In genomic region chr3:117622130-117622841, GRCh38 we compare ENCODE assay signal across 14 cellular contexts.
DNase-seq lines count a peak whose midpoint lies in the region; ATAC-seq, FAIRE-seq and TF ChIP-seq lines count a peak whose summit lies in the region.
"Had no signal": no experiment of that assay in that cellular context is flagged by ENCODE, and none has a peak within 500 bp of the region (broad histone marks: within the 10 kb centered on the region; RNA-seq: fewer than 3 reads in every experiment).

No MANE protein-coding gene starts in this region.

- H3K27me3 ChIP-seq in MG63 (no peaks in the 10 kb centered on the region), endothelial cell of umbilical vein (ENCODE audit: control insufficient read depth in 2 of 2, insufficient read depth in 2 of 2, low read length in 2 of 2) (no peaks in the 10 kb centered on the region)

- ATAC-seq in GM19467 (IDR thresholded peaks at IDR 0.05; ENCODE audit: unreplicated experiment): no peak

- H3K27ac Mint-ChIP-seq in Calu3 (ENCODE audit: unreplicated experiment) (no peak overlapping the region), nephron (peak overlapping the region; percentile 30 to 78 (median 67))
- H3K27ac Mint-ChIP-seq: type B pancreatic cell had no signal

- peak overlapping the region; percentile 97 for H3K27ac ChIP-seq in endothelial cell of umbilical vein (ENCODE audit: insufficient read depth, low read depth, low read length)

- no peaks in the 10 kb centered on the region for H3K79me2 ChIP-seq in endothelial cell of umbilical vein (ENCODE audit: control insufficient read depth, insufficient read depth, low read length)

- intact Hi-C loops in Calu3 (cut with micrococcal nuclease; ENCODE audit: unreplicated experiment): no loop called here
- intact Hi-C loops in endothelial cell of umbilical vein (cut with micrococcal nuclease): loop anchor here (1.0 to 10.0 kb wide), 3 partner anchors 97 to 693 kb away; no protein-coding TSS in a partner anchor

- TF ChIP-seq POLR2A in endothelial cell of umbilical vein (IDR thresholded peaks at IDR 0.05; ENCODE audit: low read depth, low read length): peak; percentile 45

- peaks cover 13% of the 10 kb centered on the region for H3K4me1 Mint-ChIP-seq in Calu3 (ENCODE audit: low read depth, unreplicated experiment)
- H3K4me1 Mint-ChIP-seq in nephron: peaks cover 24% of the 10 kb centered on the region

- H3K27me3 Mint-ChIP-seq in Calu3 (ENCODE audit: unreplicated experiment): no peaks in the 10 kb centered on the region
- H3K27me3 Mint-ChIP-seq in nephron (ENCODE audit: low read depth): no peaks in the 10 kb centered on the region
- H3K27me3 Mint-ChIP-seq: type B pancreatic cell had no signal

- dilution Hi-C loops in endothelial cell of umbilical vein (cut with MboI; ENCODE audit: extremely low pct_ligation_motif_present, low sequenced_read_pairs): no loop called here

- H3K9me1 ChIP-seq in endothelial cell of umbilical vein (replicated peaks; ENCODE audit: control insufficient read depth, extremely low read depth, insufficient read depth, low read length): no peaks in the 10 kb centered on the region

- peaks cover 22% of the 10 kb centered on the region for H3K4me1 ChIP-seq in endothelial cell of umbilical vein (ENCODE audit: control insufficient read depth, extremely low read depth, insufficient read depth, low read length)

- H4K20me1 ChIP-seq in endothelial cell of umbilical vein (replicated peaks; ENCODE audit: control insufficient read depth, extremely low read depth, insufficient read depth, low read length): no peaks in the 10 kb centered on the region

- peaks cover 8% of the 10 kb centered on the region; the same call in 1 of the 2 replicates for H3K9me3 ChIP-seq in MG63
- no peaks in the 10 kb centered on the region for H3K9me3 ChIP-seq in endothelial cell of umbilical vein (replicated peaks; ENCODE audit: control insufficient read depth, insufficient read depth, low read length)

- peak; percentile 96 for FAIRE-seq in endothelial cell of umbilical vein (lab: Jason Lieb, UNC)
- FAIRE-seq: kidney had no signal

- H3K4me3 Mint-ChIP-seq in Calu3 (ENCODE audit: low read depth, unreplicated experiment): no peak overlapping the region
- H3K4me3 Mint-ChIP-seq in nephron: no peak overlapping the region
- H3K4me3 Mint-ChIP-seq: type B pancreatic cell had no signal

- POLR2A ChIA-PET in endothelial cell of umbilical vein (lab: Charles Lee): interaction anchor here (0.9 kb wide), 1 partner anchor 73 kb away, joined by 3 read pairs; no protein-coding TSS in a partner anchor

- peak; percentile 1 for DNase-seq in Calu3
- peak; percentile 75 for DNase-seq in MG63
- DNase-seq in endothelial cell of umbilical vein (ENCODE audit: low read depth, low spot score): peak; percentile 91
- no peak for DNase-seq in SHP77 (lab: John Stamatoyannopoulos, UW)
- no peak for DNase-seq in DMS153 (lab: John Stamatoyannopoulos, UW)
- DNase-seq in germinal center (ENCODE audit: low spot score): no peak
- DNase-seq: activated gamma-delta T cell, GDM1, kidney, NCI-H1694 treated with DMSO at 0.1 percent for 48 hours, SIG-M5 had no signal

- H3K36me3 Mint-ChIP-seq in Calu3 (ENCODE audit: insufficient read depth, unreplicated experiment): no peaks in the 10 kb centered on the region
- H3K36me3 Mint-ChIP-seq in nephron (ENCODE audit: low read depth): no peaks in the 10 kb centered on the region
- H3K36me3 Mint-ChIP-seq: type B pancreatic cell had no signal

- TF ChIP-seq CTCF in Calu3 (IDR thresholded peaks at IDR 0.05; ENCODE audit: unreplicated experiment) (no peak), endothelial cell of umbilical vein (IDR thresholded peaks at IDR 0.05; ENCODE audit: extremely low read depth in 1 of 2, insufficient read depth in 1 of 2, low read depth in 1 of 2, low read length in 2 of 2) (no peak), nephron (IDR thresholded peaks at IDR 0.05; ENCODE audit: unreplicated experiment in 3 of 3) (no peak)

- H3K4me3 ChIP-seq in MG63: no peak overlapping the region
- H3K4me3 ChIP-seq in endothelial cell of umbilical vein (replicated peaks in 1 of 3; ENCODE audit: insufficient read depth in 1 of 3, low read depth in 1 of 3, low read length in 3 of 3): peak overlapping the region in 1 of 3 experiments; percentile 31

- CTCF ChIA-PET in Calu3 (lab: Charles Lee): no interaction called here
- CTCF ChIA-PET in endothelial cell of umbilical vein (lab: Charles Lee): interaction anchor here (0.6 to 2.5 kb wide), 4 partner anchors 10 to 72 kb away, joined by 3 to 9 read pairs (median 4); no protein-coding TSS in a partner anchor

- H3K9me3 Mint-ChIP-seq in Calu3 (ENCODE audit: low read depth, unreplicated experiment) (peaks cover 2% of the 10 kb centered on the region), nephron (no peaks in the 10 kb centered on the region)
- H3K9me3 Mint-ChIP-seq: type B pancreatic cell had no signal

- no TSS peak for BruUV-seq in Calu3 (replicated peaks; lab: Mats Ljungman, UMichigan)
- BruUV-seq in endothelial cell of umbilical vein (replicated peaks; lab: Mats Ljungman, UMichigan): TSS peak; percentile 92

- peak overlapping the region; percentile 78 for H2AFZ ChIP-seq in endothelial cell of umbilical vein (ENCODE audit: low read depth, low read length)

- H3K36me3 ChIP-seq in MG63 (no peaks in the 10 kb centered on the region), endothelial cell of umbilical vein (ENCODE audit: control insufficient read depth in 2 of 2, extremely low read depth in 1 of 2, insufficient read depth in 2 of 2, low read length in 2 of 2) (no peaks in the 10 kb centered on the region)

- peak overlapping the region; percentile 79 for H3K4me2 ChIP-seq in endothelial cell of umbilical vein (ENCODE audit: insufficient read depth, low read length)

- peak overlapping the region; percentile 70 for H3K9ac ChIP-seq in endothelial cell of umbilical vein (replicated peaks; ENCODE audit: extremely low read depth, insufficient read depth, low read length)

TF ChIP-seq in endothelial cell of umbilical vein, 7 proteins besides CTCF, POLR2A, EP300 and RAD21:
- TF ChIP-seq MYC (IDR thresholded peaks at IDR 0.05; ENCODE audit: low read depth, low read length) (no peak), JUN (IDR thresholded peaks at IDR 0.05; ENCODE audit: borderline replicate concordance, insufficient read depth, insufficient read length, low read depth) (peak; percentile 98), GATA2 (IDR thresholded peaks at IDR 0.05; ENCODE audit: insufficient read depth, insufficient read length, low read depth, low read length) (peak; percentile 72), FOS (IDR thresholded peaks at IDR 0.05; ENCODE audit: borderline replicate concordance, insufficient read depth, low read length) (peak; percentile 99), POLR2AphosphoS5 (IDR thresholded peaks at IDR 0.05; ENCODE audit: insufficient read depth, low read depth, low read length) (peak; percentile 89), EZH2 (IDR thresholded peaks at IDR 0.05; ENCODE audit: borderline replicate concordance, low read depth, low read length, severe bottlenecking) (no peak), MAX (IDR thresholded peaks at IDR 0.05; ENCODE audit: insufficient read depth, insufficient read length) (no peak)

Comparison
In these comparisons a context has a peak if more than half of its experiments do, and no peak if none do; other contexts are left out.
1. DNase-seq: peak in Calu3 (single experiment), MG63 (single experiment) and endothelial cell of umbilical vein (single experiment); none in SHP77 (0 of 2), DMS153 (single experiment) and germinal center (single experiment).